10 cellular contexts compared by ENCODE assay signal in genomic region chr1:2259668-2260392, GRCh38. TPM values are rescaled to one million over a fixed set of nuclear protein-coding genes. Genes with fewer than 3 reads are reported as not detected.
A peak's percentile ranks its signal among the peaks of the same experiment; 100 is the strongest.
DNase-seq lines count a peak whose midpoint lies in the region; ATAC-seq and TF ChIP-seq lines count a peak whose summit lies in the region.
"Had no signal": no experiment of that assay in that cellular context is flagged by ENCODE, and none has a peak within 500 bp of the region (broad histone marks: within the 10 kb centered on the region; RNA-seq: fewer than 3 reads in every experiment).

No MANE protein-coding gene starts in this region.

- H3K27me3 Mint-ChIP-seq in CD4-positive, CD25-positive, alpha-beta regulatory T cell: no peaks in the 10 kb centered on the region
- H3K27me3 Mint-ChIP-seq in H9 (ENCODE audit: low read depth) (no peaks in the 10 kb centered on the region; the same call in 1 of the 2 replicates), chondrocyte (ENCODE audit: low read depth) (no peaks in the 10 kb centered on the region)
- no peaks in the 10 kb centered on the region for H3K27me3 Mint-ChIP-seq in naive thymus-derived CD8-positive, alpha-beta T cell

- H3K23me2 ChIP-seq in H9 (ENCODE audit: insufficient read length, low read depth, low read length, poor library complexity, severe bottlenecking): no peaks in the 10 kb centered on the region

- no peak overlapping the region for H4K5ac ChIP-seq in H9 (ENCODE audit: insufficient read length, low read depth, low read length)

- H2BK12ac ChIP-seq in H9 (ENCODE audit: insufficient read length, low read depth, low read length): no peak overlapping the region

- H3K4me1 Mint-ChIP-seq in CD4-positive, CD25-positive, alpha-beta regulatory T cell: peaks cover 12 to 69% (median 52%) of the 10 kb centered on the region in 4 donors
- peaks cover 25 to 32% of the 10 kb centered on the region in 2 experiments for H3K4me1 Mint-ChIP-seq in H9
- peaks cover 41% of the 10 kb centered on the region for H3K4me1 Mint-ChIP-seq in chondrocyte (ENCODE audit: low read depth)
- H3K4me1 Mint-ChIP-seq in naive thymus-derived CD8-positive, alpha-beta T cell: peaks cover 20 to 61% (median 55%) of the 10 kb centered on the region in 4 donors

- peaks cover 40% of the 10 kb centered on the region for H3K4me1 ChIP-seq in CD4-positive, CD25-positive, alpha-beta regulatory T cell (ENCODE audit: control insufficient read depth, insufficient read depth, low read length, poor library complexity, severe bottlenecking)
- no peaks in the 10 kb centered on the region for H3K4me1 ChIP-seq in H9 (ENCODE audit: insufficient read depth, low read length)

- H3K27ac Mint-ChIP-seq in CD4-positive, CD25-positive, alpha-beta regulatory T cell: peak overlapping the region; percentile 84 to 94 (median 87)
- peak overlapping the region in 2 of 3 experiments; percentile 40 to 52; a peak in 2 of 7 replicates for H3K27ac Mint-ChIP-seq in H9
- peak overlapping the region; percentile 68 for H3K27ac Mint-ChIP-seq in chondrocyte (ENCODE audit: unreplicated experiment)
- peak overlapping the region in 3 of 10 donors; percentile 73 to 94 (median 93) for H3K27ac Mint-ChIP-seq in naive thymus-derived CD8-positive, alpha-beta T cell

- no peak overlapping the region for H2BK20ac ChIP-seq in H9 (ENCODE audit: low read depth, low read length, poor library complexity, severe bottlenecking)

- no peak overlapping the region for H3K23ac ChIP-seq in H9 (ENCODE audit: insufficient read length, low read depth, low read length)

- peak overlapping the region in 3 of 4 donors; percentile 45 to 70 (median 67) for H3K4me3 Mint-ChIP-seq in CD4-positive, CD25-positive, alpha-beta regulatory T cell
- H3K4me3 Mint-ChIP-seq in H9 (no peak overlapping the region), chondrocyte (ENCODE audit: unreplicated experiment) (no peak overlapping the region)
- peak overlapping the region in 9 of 10 donors; percentile 6 to 74 (median 42) for H3K4me3 Mint-ChIP-seq in naive thymus-derived CD8-positive, alpha-beta T cell

- no peak overlapping the region for H3K56ac ChIP-seq in H9 (ENCODE audit: insufficient read length, low read depth, low read length)

- no peak overlapping the region for H3K9ac ChIP-seq in H9 (ENCODE audit: extremely low read depth, insufficient read length, low read length)

- no peak overlapping the region for H3T11ph ChIP-seq in H9 (ENCODE audit: low read length)

- H3K4ac ChIP-seq in H9 (ENCODE audit: low read depth, low read length): no peak overlapping the region

- H4K91ac ChIP-seq in H9 (ENCODE audit: insufficient read length, low read depth, low read length): no peak overlapping the region

- H3K79me1 ChIP-seq in H9 (ENCODE audit: insufficient read depth, low read depth, low read length, poor library complexity, severe bottlenecking): peaks cover 3% of the 10 kb centered on the region

- no peak for ATAC-seq in CD4-positive, CD25-positive, alpha-beta regulatory T cell (ENCODE audit: low read depth in 2 of 2)
- no peak for ATAC-seq in naive thymus-derived CD8-positive, alpha-beta T cell
- no peak for ATAC-seq in HG03460 (IDR thresholded peaks at IDR 0.05; ENCODE audit: unreplicated experiment)
- no peak for ATAC-seq in HG03571 (IDR thresholded peaks at IDR 0.05; ENCODE audit: unreplicated experiment)
- ATAC-seq: activated CD4-positive, CD25-positive, alpha-beta regulatory T cell treated with anti-CD3 and anti-CD28 coated beads, Interleukin-2, amount 50 U/mL, for 24 hours had no signal

- no peak for DNase-seq in CD4-positive, CD25-positive, alpha-beta regulatory T cell
- DNase-seq in H9 (no peak), chondrocyte (ENCODE audit: low spot score) (no peak), NCI-H1436 treated with DMSO at 0.1 percent for 48 hours (lab: John Stamatoyannopoulos, UW) (no peak)
- no peak for DNase-seq in naive thymus-derived CD8-positive, alpha-beta T cell
- DNase-seq: SIG-M5, testis had no signal

- no peak overlapping the region for H2AFZ ChIP-seq in H9 (ENCODE audit: low read length)

- H3K27me3 ChIP-seq in CD4-positive, CD25-positive, alpha-beta regulatory T cell (ENCODE audit: control insufficient read depth, insufficient read depth, low read length): no peaks in the 10 kb centered on the region
- H3K27me3 ChIP-seq in H9 (ENCODE audit: insufficient read depth, low read length): no peaks in the 10 kb centered on the region
- H3K27me3 ChIP-seq: testis had no signal

- H3K9me3 ChIP-seq in CD4-positive, CD25-positive, alpha-beta regulatory T cell (ENCODE audit: control insufficient read depth in 2 of 2, low read length in 2 of 2): peaks cover 14 to 20% of the 10 kb centered on the region in 2 experiments
- H3K9me3 ChIP-seq in H9 (ENCODE audit: control insufficient read depth, low read depth, low read length): no peaks in the 10 kb centered on the region
- H3K9me3 ChIP-seq: testis had no signal

- H2BK5ac ChIP-seq in H9 (ENCODE audit: insufficient read length, low read length): no peak overlapping the region

- no peak overlapping the region for H3K18ac ChIP-seq in H9 (ENCODE audit: insufficient read length, low read depth, low read length)

- H3K79me2 ChIP-seq in H9 (ENCODE audit: insufficient read depth, low read length): peaks cover 66% of the 10 kb centered on the region; the same call in 1 of the 2 replicates

- H2BK15ac ChIP-seq in H9 (ENCODE audit: low read depth, low read length): no peak overlapping the region

- H3K9me3 Mint-ChIP-seq in CD4-positive, CD25-positive, alpha-beta regulatory T cell: peaks cover 0 to 3% (median 0%) of the 10 kb centered on the region in 7 donors
- H3K9me3 Mint-ChIP-seq in H9 (no peaks in the 10 kb centered on the region), chondrocyte (ENCODE audit: low read depth) (no peaks in the 10 kb centered on the region)
- H3K9me3 Mint-ChIP-seq in naive thymus-derived CD8-positive, alpha-beta T cell: peaks cover 0 to 4% (median 0%) of the 10 kb centered on the region in 9 donors

- H2BK120ac ChIP-seq in H9 (ENCODE audit: low read depth, low read length, poor library complexity, severe bottlenecking): no peak overlapping the region

- H3K27ac ChIP-seq in CD4-positive, CD25-positive, alpha-beta regulatory T cell (ENCODE audit: insufficient read depth, low read length, poor library complexity, severe bottlenecking): peak overlapping the region; percentile 66
- no peak overlapping the region for H3K27ac ChIP-seq in H9 (ENCODE audit: insufficient read length, low read depth, low read length)
- H3K27ac ChIP-seq: testis had no signal

- H3K4me3 ChIP-seq in CD4-positive, CD25-positive, alpha-beta regulatory T cell (ENCODE audit: low read depth, low read length): no peak overlapping the region
- H3K4me3 ChIP-seq: testis had no signal

- H3K14ac ChIP-seq in H9 (ENCODE audit: insufficient read depth, low read length): no peak overlapping the region

- no CpG with 5 or more reads among the region's 28 CpGs for WGBS in H9 (ENCODE audit: extremely low coverage, insufficient read length, low lambda C conversion rate)

- H4K8ac ChIP-seq in H9 (replicated peaks; ENCODE audit: insufficient read length, low read depth, low read length): no peak overlapping the region

- no peak overlapping the region for H2AK5ac ChIP-seq in H9 (ENCODE audit: insufficient read length, low read length)

- no peak overlapping the region for H3K4me2 ChIP-seq in H9 (ENCODE audit: insufficient read depth, insufficient read length, low read length)

- POLR2A ChIA-PET in naive thymus-derived CD8-positive, alpha-beta T cell (lab: Charles Lee): interaction anchor here (1.2 to 17.4 kb wide), 2 partner anchors 26 to 55 kb away, joined by 3 to 388 read pairs; partner anchors contain the start of gene SKI

- peaks cover 3% of the 10 kb centered on the region for H4K20me1 ChIP-seq in H9 (ENCODE audit: control insufficient read depth, insufficient read depth, insufficient read length)

- TF ChIP-seq CTCF in H9 (conservative IDR thresholded peaks at IDR 0.05) (no peak), chondrocyte (IDR thresholded peaks at IDR 0.05) (no peak)

- H3K36me3 ChIP-seq in CD4-positive, CD25-positive, alpha-beta regulatory T cell (ENCODE audit: control insufficient read depth, insufficient read depth, low read length): no peaks in the 10 kb centered on the region

- H3K36me3 Mint-ChIP-seq in CD4-positive, CD25-positive, alpha-beta regulatory T cell: peaks cover 6% of the 10 kb centered on the region
- H3K36me3 Mint-ChIP-seq in H9 (ENCODE audit: insufficient read depth in 1 of 3, low read depth in 3 of 3) (no peaks in the 10 kb centered on the region; a peak in 1 of 7 replicates), chondrocyte (ENCODE audit: low read depth) (no peaks in the 10 kb centered on the region)
- no peaks in the 10 kb centered on the region for H3K36me3 Mint-ChIP-seq in naive thymus-derived CD8-positive, alpha-beta T cell

RNA-seq across cellular contexts. Expression of gene SKI, which starts 31.7 kb away (rescaled TPM):
- total RNA-seq in CD4-positive, CD25-positive, alpha-beta regulatory T cell: 218 TPM
- under 1 TPM; 0.25 to 0.57 (median 0.31) TPM for polyA plus RNA-seq in CD4-positive, CD25-positive, alpha-beta regulatory T cell
- total RNA-seq in H9 (2021): 88.8 and 89.5 TPM in 2 replicates
- total RNA-seq in chondrocyte: 112 to 135 TPM (median 116 TPM) in 3 replicates
- total RNA-seq in naive thymus-derived CD8-positive, alpha-beta T cell: 100 to 1,000 TPM in 1 of 2 experiments, 10 to 100 TPM in 1; 98.3 to 105 TPM
- under 1 TPM; 0.30 to 0.80 (median 0.53) TPM for polyA plus RNA-seq in naive thymus-derived CD8-positive, alpha-beta T cell

Comparison
In these comparisons a context has a peak if more than half of its experiments do, and no peak if none do; other contexts are left out.
1. H3K4me3 Mint-ChIP-seq: peak in CD4-positive, CD25-positive, alpha-beta regulatory T cell (3 of 4) and naive thymus-derived CD8-positive, alpha-beta T cell (9 of 10); none in H9 (0 of 2) and chondrocyte (single experiment).